In the genomic region with DNA sequence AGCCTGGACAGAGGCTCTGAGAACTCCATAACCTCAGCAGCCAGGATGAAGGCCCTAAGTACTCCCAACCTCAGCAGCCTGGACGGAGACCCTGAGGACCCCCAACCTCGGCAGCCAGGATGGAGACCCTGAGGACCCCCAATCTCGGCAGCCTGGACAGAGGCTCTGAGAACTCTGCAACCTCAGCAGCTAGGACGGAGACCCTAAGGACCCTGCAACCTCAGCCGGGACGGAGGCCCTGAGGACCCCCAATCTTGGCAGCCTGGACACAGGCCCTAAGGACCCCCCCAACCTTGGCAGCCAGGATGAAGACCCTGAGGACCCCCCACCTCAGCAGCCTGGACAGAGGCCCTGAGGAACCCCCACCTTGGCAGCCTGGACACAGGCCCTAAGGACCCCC, we compare ENCODE assay signal across 35 cellular contexts. TPM values are rescaled to one million over a fixed set of nuclear protein-coding genes. Genes with fewer than 3 reads are reported as not detected.
DNase-seq lines count a peak whose midpoint lies in the region; ATAC-seq and TF ChIP-seq lines count a peak whose summit lies in the region.
"Had no signal": no experiment of that assay in that cellular context is flagged by ENCODE, and none has a peak within 500 bp of the region (broad histone marks: within the 10 kb centered on the region; RNA-seq: fewer than 3 reads in every experiment).

No MANE protein-coding gene starts in this region.

- no peak overlapping the region for H3K4ac ChIP-seq in mesenchymal stem cell (ENCODE audit: low read depth in 1 of 2, low read length in 2 of 2)

- no peak overlapping the region for H3K4me2 ChIP-seq in mesenchymal stem cell (ENCODE audit: low read length, poor library complexity, severe bottlenecking)
- H3K4me2 ChIP-seq: A549; BLaER1; BLaER1 treated with 17β-estradiol and CSF1 and Interleukin-3, amounts not matched to agents 10 nM and 100 nM had no signal

- H3K36me3 Mint-ChIP-seq in natural killer cell treated with Interleukin-12 subunit alpha and Interleukin-12 subunit beta and Interleukin-15 and Interleukin-18, amount 100 ng/mL, for 72 hours: no peaks in the 10 kb centered on the region
- H3K36me3 Mint-ChIP-seq in natural killer cell (no peaks in the 10 kb centered on the region), T-helper 17 cell (ENCODE audit: low read depth) (peaks cover 5% of the 10 kb centered on the region)

- H3K79me1 ChIP-seq in mesenchymal stem cell (replicated peaks; ENCODE audit: low read length, poor library complexity, severe bottlenecking): peaks cover 5% of the 10 kb centered on the region

- H3K36me3 ChIP-seq in mesenchymal stem cell (ENCODE audit: control insufficient read depth in 1 of 2, insufficient read depth in 2 of 2, low read depth in 1 of 2, low read length in 2 of 2): peaks cover 70 to 77% of the 10 kb centered on the region in 2 experiments

- no peaks in the 10 kb centered on the region for H3K27me3 ChIP-seq in mesenchymal stem cell (ENCODE audit: control insufficient read depth in 1 of 2, insufficient read depth in 1 of 2, low read length in 2 of 2)
- H3K27me3 ChIP-seq: BE2C; BLaER1; BLaER1 treated with 17β-estradiol and CSF1 and Interleukin-3, amounts not matched to agents 10 nM and 100 nM had no signal

- H3K18ac ChIP-seq in mesenchymal stem cell (ENCODE audit: low read depth in 1 of 2, low read length in 2 of 2): no peak overlapping the region

- intact Hi-C loops in natural killer cell (cut with micrococcal nuclease): no loop called here

- no peak for ATAC-seq in natural killer cell treated with Interleukin-12 subunit alpha and Interleukin-12 subunit beta and Interleukin-15 and Interleukin-18, amount 100 ng/mL, for 72 hours
- ATAC-seq in natural killer cell (no peak), T-helper 17 cell (no peak)
- ATAC-seq: A549; CD8-positive, alpha-beta T cell had no signal

- no peaks in the 10 kb centered on the region for H3K27me3 Mint-ChIP-seq in natural killer cell treated with Interleukin-12 subunit alpha and Interleukin-12 subunit beta and Interleukin-15 and Interleukin-18, amount 100 ng/mL, for 72 hours
- H3K27me3 Mint-ChIP-seq in natural killer cell (ENCODE audit: low read depth in 2 of 2): no peaks in the 10 kb centered on the region
- H3K27me3 Mint-ChIP-seq in T-helper 17 cell: no peaks in the 10 kb centered on the region
- H3K27me3 Mint-ChIP-seq: B cell; CD4-positive, alpha-beta memory T cell; CD4-positive, alpha-beta T cell; CD4-positive, CD25-positive, alpha-beta regulatory T cell had no signal

- no peaks in the 10 kb centered on the region for H3K9me3 Mint-ChIP-seq in natural killer cell treated with Interleukin-12 subunit alpha and Interleukin-12 subunit beta and Interleukin-15 and Interleukin-18, amount 100 ng/mL, for 72 hours
- H3K9me3 Mint-ChIP-seq in natural killer cell: no peaks in the 10 kb centered on the region
- H3K9me3 Mint-ChIP-seq: CD4-positive, alpha-beta T cell; CD4-positive, CD25-positive, alpha-beta regulatory T cell; CD8-positive, alpha-beta memory T cell; CD8-positive, alpha-beta T cell had no signal

- peak; percentile 51 for DNase-seq in natural killer cell treated with Interleukin-12 subunit alpha and Interleukin-12 subunit beta and Interleukin-15 and Interleukin-18, amount 100 ng/mL, for 72 hours (ENCODE audit: low spot score)
- DNase-seq in natural killer cell (no peak), D341Med (ENCODE audit: low spot score) (peak; percentile 0), T-helper 17 cell (no peak), mesenchymal stem cell (no peak), middle frontal gyrus (ENCODE audit: extremely low spot score, low spot score) (no peak), NCI-H1105 treated with DMSO at 0.1 percent for 48 hours (lab: John Stamatoyannopoulos, UW) (no peak)
- no peak for DNase-seq in stimulated activated CD4-positive, alpha-beta T cell treated with anti-CD3 and anti-CD28 coated beads, Interleukin-2, amount 100 ng/mL, for 24 hours
- DNase-seq: 8988T; ACHN; AML-193; BE2C; C1 segment of cervical spinal cord; Caco-2; Calu3; CD4-positive, alpha-beta memory T cell; CD4-positive, alpha-beta T cell; CD4-positive, CD25-positive, alpha-beta regulatory T cell; CD8-positive, alpha-beta memory T cell; CD8-positive, alpha-beta T cell; COR-L47; DMS 273 treated with DMSO at 0.1 percent for 48 hours; DMS153; DMS53; DMS79; DMS79 treated with DMSO at 0.1 percent for 48 hours; DND-41; EL had no signal

- no peak overlapping the region for H3K14ac ChIP-seq in mesenchymal stem cell (ENCODE audit: low read length in 2 of 2)

- H2AFZ ChIP-seq in mesenchymal stem cell (ENCODE audit: low read depth, low read length): no peak overlapping the region

- H3K9me3 ChIP-seq in T-helper 17 cell (ENCODE audit: control insufficient read depth, low read length, poor library complexity, severe bottlenecking): no peaks in the 10 kb centered on the region
- H3K9me3 ChIP-seq in mesenchymal stem cell (ENCODE audit: control insufficient read depth, low read length): no peaks in the 10 kb centered on the region
- H3K9me3 ChIP-seq: A549; BE2C; BLaER1; BLaER1 treated with 17β-estradiol and CSF1 and Interleukin-3, amounts not matched to agents 10 nM and 100 nM; Caco-2 had no signal

- H2AK5ac ChIP-seq in mesenchymal stem cell (ENCODE audit: low read length, severe bottlenecking): no peak overlapping the region

- no peak overlapping the region for H2BK15ac ChIP-seq in mesenchymal stem cell (ENCODE audit: low read depth, poor library complexity, severe bottlenecking)

- no peak overlapping the region for H3K4me3 ChIP-seq in mesenchymal stem cell (ENCODE audit: insufficient read depth in 1 of 2, low read depth in 1 of 2, low read length in 2 of 2)
- H3K4me3 ChIP-seq: A549; BLaER1; BLaER1 treated with 17β-estradiol and CSF1 and Interleukin-3, amounts not matched to agents 10 nM and 100 nM had no signal

- no peak overlapping the region for H2BK5ac ChIP-seq in mesenchymal stem cell (ENCODE audit: low read depth, low read length, poor library complexity, severe bottlenecking)

- no peak for TF ChIP-seq CTCF in natural killer cell (IDR thresholded peaks at IDR 0.05)

- H2BK120ac ChIP-seq in mesenchymal stem cell (ENCODE audit: low read depth, low read length): no peak overlapping the region

- H3K4me1 ChIP-seq in mesenchymal stem cell (ENCODE audit: control insufficient read depth, insufficient read depth, low read depth, low read length): no peaks in the 10 kb centered on the region
- H3K4me1 ChIP-seq: A549, BE2C, BLaER1, Caco-2 had no signal

- no peak overlapping the region for H2BK12ac ChIP-seq in mesenchymal stem cell (ENCODE audit: low read length in 2 of 2)

- H3K27ac ChIP-seq in mesenchymal stem cell (ENCODE audit: low read length, poor library complexity, severe bottlenecking): no peak overlapping the region
- H3K27ac ChIP-seq: 22Rv1, A549, BLaER1, C4-2B had no signal

- 98% methylated on average over 6 of the region's 6 CpGs for WGBS in mesenchymal stem cell

- H3K4me3 Mint-ChIP-seq in natural killer cell treated with Interleukin-12 subunit alpha and Interleukin-12 subunit beta and Interleukin-15 and Interleukin-18, amount 100 ng/mL, for 72 hours: no peak overlapping the region
- no peak overlapping the region for H3K4me3 Mint-ChIP-seq in natural killer cell
- H3K4me3 Mint-ChIP-seq in T-helper 17 cell: no peak overlapping the region
- H3K4me3 Mint-ChIP-seq: B cell; CD14-positive monocyte; CD4-positive, alpha-beta memory T cell; CD4-positive, alpha-beta T cell; CD4-positive, CD25-positive, alpha-beta regulatory T cell; CD8-positive, alpha-beta memory T cell; CD8-positive, alpha-beta T cell had no signal

- H3K4me1 Mint-ChIP-seq in natural killer cell treated with Interleukin-12 subunit alpha and Interleukin-12 subunit beta and Interleukin-15 and Interleukin-18, amount 100 ng/mL, for 72 hours (ENCODE audit: low read depth in 2 of 2): no peaks in the 10 kb centered on the region
- H3K4me1 Mint-ChIP-seq in natural killer cell: no peaks in the 10 kb centered on the region
- peaks cover 4% of the 10 kb centered on the region for H3K4me1 Mint-ChIP-seq in T-helper 17 cell
- H3K4me1 Mint-ChIP-seq: B cell; CD4-positive, alpha-beta memory T cell; CD8-positive, alpha-beta memory T cell had no signal

- H3K27ac Mint-ChIP-seq in natural killer cell treated with Interleukin-12 subunit alpha and Interleukin-12 subunit beta and Interleukin-15 and Interleukin-18, amount 100 ng/mL, for 72 hours: no peak overlapping the region
- no peak overlapping the region for H3K27ac Mint-ChIP-seq in natural killer cell
- peak overlapping the region; percentile 45 for H3K27ac Mint-ChIP-seq in T-helper 17 cell
- H3K27ac Mint-ChIP-seq: B cell; CD4-positive, alpha-beta memory T cell; CD4-positive, alpha-beta T cell; CD8-positive, alpha-beta T cell had no signal

- no peak overlapping the region for H3K23ac ChIP-seq in mesenchymal stem cell (ENCODE audit: low read length in 2 of 2)

- no peak overlapping the region for H4K91ac ChIP-seq in mesenchymal stem cell (ENCODE audit: low read length)

- H4K8ac ChIP-seq in mesenchymal stem cell (ENCODE audit: low read length): peak overlapping the region; percentile 7

- no peak overlapping the region for H3K9ac ChIP-seq in mesenchymal stem cell (ENCODE audit: low read length)
- H3K9ac ChIP-seq: BLaER1 had no signal

RNA-seq across cellular contexts. Expression of gene RRP12, which starts 16.5 kb away (rescaled TPM):
- 100 to 1,000 TPM in 1 of 2 donors, 10 to 100 TPM in 1; 40.1 to 100 TPM for total RNA-seq in natural killer cell treated with Interleukin-12 subunit alpha and Interleukin-12 subunit beta and Interleukin-15 and Interleukin-18, amount 100 ng/mL, for 72 hours
- 100 to 1,000 TPM in 1 of 3 donors, 10 to 100 TPM in 2; 60.1 to 234 (median 79.2) TPM for total RNA-seq in natural killer cell
- 100 to 1,000 TPM; 138 to 231 TPM for total RNA-seq in T-helper 17 cell
- polyA plus RNA-seq in mesenchymal stem cell (2013, experiment 1 of 2): 8.0 TPM
- 7.5 TPM for polyA plus RNA-seq in mesenchymal stem cell (2013, experiment 2 of 2)

RNA-seq across cellular contexts. Expression of gene PGAM1, which starts 41.4 kb away (rescaled TPM):
- total RNA-seq in natural killer cell treated with Interleukin-12 subunit alpha and Interleukin-12 subunit beta and Interleukin-15 and Interleukin-18, amount 100 ng/mL, for 72 hours: 100 to 1,000 TPM; 546 to 554 TPM
- 100 to 1,000 TPM in 1 of 3 donors, 10 to 100 TPM in 2; 92.6 to 104 (median 96.0) TPM for total RNA-seq in natural killer cell
- total RNA-seq in T-helper 17 cell: 100 to 1,000 TPM in 1 of 2 donors, 10 to 100 TPM in 1; 88.6 to 101 TPM
- 268 TPM for polyA plus RNA-seq in mesenchymal stem cell (2013, experiment 1 of 2)
- polyA plus RNA-seq in mesenchymal stem cell (2013, experiment 2 of 2): 270 TPM

RNA-seq across cellular contexts. Expression of gene FRAT2, which starts 50.1 kb away (rescaled TPM):
- total RNA-seq in natural killer cell treated with Interleukin-12 subunit alpha and Interleukin-12 subunit beta and Interleukin-15 and Interleukin-18, amount 100 ng/mL, for 72 hours: 1 to 10 TPM; 7.1 to 8.7 TPM
- 10 to 100 TPM; 18.7 to 23.4 (median 22.2) TPM for total RNA-seq in natural killer cell
- 10 to 100 TPM; 16.8 to 21.7 TPM for total RNA-seq in T-helper 17 cell
- polyA plus RNA-seq in mesenchymal stem cell (2013, experiment 1 of 2): 4.1 TPM
- polyA plus RNA-seq in mesenchymal stem cell (2013, experiment 2 of 2): 4.2 TPM

Comparison
In these comparisons a context has a peak if more than half of its experiments do, and no peak if none do; other contexts are left out.
1. DNase-seq: peak in natural killer cell treated with Interleukin-12 subunit alpha and Interleukin-12 subunit beta and Interleukin-15 and Interleukin-18, amount 100 ng/mL, for 72 hours (single experiment) and D341Med (single experiment); none in natural killer cell (single experiment), T-helper 17 cell (0 of 3), mesenchymal stem cell (single experiment), middle frontal gyrus (single experiment), NCI-H1105 treated with DMSO at 0.1 percent for 48 hours (single experiment) and stimulated activated CD4-positive, alpha-beta T cell treated with anti-CD3 and anti-CD28 coated beads, Interleukin-2, amount 100 ng/mL, for 24 hours (0 of 2).
2. RNA of gene PGAM1, which starts 41.4 kb away (total RNA-seq): 546 to 554 TPM in natural killer cell treated with Interleukin-12 subunit alpha and Interleukin-12 subunit beta and Interleukin-15 and Interleukin-18, amount 100 ng/mL, for 72 hours; 88.6 to 101 TPM in T-helper 17 cell and 92.6 to 104 TPM in natural killer cell; every median in the first group is over 4 times any median in the second.